ENCODE assay signal across 16 cellular contexts in genomic region chr16:75272097-75272548, GRCh38. TPM values are rescaled to one million over a fixed set of nuclear protein-coding genes. Genes with fewer than 3 reads are reported as not detected.
DNase-seq lines count a peak whose midpoint lies in the region; ATAC-seq, FAIRE-seq and TF ChIP-seq lines count a peak whose summit lies in the region.
"Had no signal": no experiment of that assay in that cellular context is flagged by ENCODE, and none has a peak within 500 bp of the region (broad histone marks: within the 10 kb centered on the region; RNA-seq: fewer than 3 reads in every experiment).

No MANE protein-coding gene starts in this region.

- H3K4me3 Mint-ChIP-seq in activated CD4-positive, alpha-beta T cell treated with anti-CD3 and anti-CD28 coated beads, Interleukin-2, amount 10 ng/mL, durations not matched to agents 7 days and 5 days: no peak overlapping the region
- H3K4me3 Mint-ChIP-seq: activated CD8-positive, alpha-beta memory T cell treated with anti-CD3 and anti-CD28 coated beads, Interleukin-2, amount 10 ng/mL, durations not matched to agents 7 days and 5 days; activated naive CD8-positive, alpha-beta T cell treated with anti-CD3 and anti-CD28 coated beads, Interleukin-2, amount 10 ng/mL, durations not matched to agents 7 days and 5 days; naive thymus-derived CD4-positive, alpha-beta T cell had no signal

- no peaks in the 10 kb centered on the region for H3K9me1 ChIP-seq in endothelial cell of umbilical vein (replicated peaks; ENCODE audit: control insufficient read depth, extremely low read depth, insufficient read depth, low read length)

- POLR2A ChIA-PET in endothelial cell of umbilical vein (lab: Charles Lee): no interaction called here
- POLR2A ChIA-PET in activated CD4-positive, alpha-beta T cell treated with anti-CD3 and anti-CD28 coated beads, Interleukin-2, amount 10 ng/mL, durations not matched to agents 7 days and 5 days (lab: Charles Lee): no interaction called here

- peaks cover 38% of the 10 kb centered on the region for H3K27me3 Mint-ChIP-seq in activated CD4-positive, alpha-beta T cell treated with anti-CD3 and anti-CD28 coated beads, Interleukin-2, amount 10 ng/mL, durations not matched to agents 7 days and 5 days

- peak overlapping the region; percentile 65 for H2AFZ ChIP-seq in endothelial cell of umbilical vein (ENCODE audit: low read depth, low read length)
- H2AFZ ChIP-seq: PC-9 had no signal

- intact Hi-C loops in left ventricle myocardium inferior (cut with micrococcal nuclease) (no loop called here), right cardiac atrium (cut with DNase I) (no loop called here), endothelial cell of umbilical vein (cut with micrococcal nuclease) (loop anchor here (2.0 kb wide), 1 partner anchor 17 kb away; no protein-coding TSS in a partner anchor)

- DNase-seq in left ventricle myocardium inferior (no peak), right cardiac atrium (no peak), NOMO-1 (lab: John Stamatoyannopoulos, UW; ENCODE audit: unreplicated experiment in 2 of 2) (peak; percentile 10 to 44), endothelial cell of umbilical vein (ENCODE audit: low read depth, low spot score) (no peak), kidney glomerular epithelial cell (lab: John Stamatoyannopoulos, UW) (no peak), NCI-H146 (lab: John Stamatoyannopoulos, UW) (no peak), NK-92 (lab: John Stamatoyannopoulos, UW; ENCODE audit: unreplicated experiment) (no peak)
- DNase-seq in activated CD4-positive, alpha-beta T cell treated with anti-CD3 and anti-CD28 coated beads, Interleukin-2, amount 10 ng/mL, durations not matched to agents 7 days and 5 days: no peak
- DNase-seq: activated CD8-positive, alpha-beta memory T cell treated with anti-CD3 and anti-CD28 coated beads, Interleukin-2, amount 10 ng/mL, durations not matched to agents 7 days and 5 days; activated naive CD8-positive, alpha-beta T cell treated with anti-CD3 and anti-CD28 coated beads, Interleukin-2, amount 10 ng/mL, durations not matched to agents 7 days and 5 days; naive thymus-derived CD4-positive, alpha-beta T cell; T-helper 2 cell had no signal

- no peak for TF ChIP-seq POLR2A in endothelial cell of umbilical vein (IDR thresholded peaks at IDR 0.05; ENCODE audit: low read depth, low read length)

- no peak overlapping the region for H3K4me2 ChIP-seq in endothelial cell of umbilical vein (ENCODE audit: insufficient read depth, low read length)
- H3K4me2 ChIP-seq: PC-9 had no signal

- H3K27me3 ChIP-seq in left ventricle myocardium inferior (ENCODE audit: low read depth) (no peaks in the 10 kb centered on the region), right cardiac atrium (ENCODE audit: control insufficient read depth, insufficient read depth) (no peaks in the 10 kb centered on the region), endothelial cell of umbilical vein (ENCODE audit: control insufficient read depth in 2 of 2, insufficient read depth in 2 of 2, low read length in 2 of 2) (no peaks in the 10 kb centered on the region)

- no peaks in the 10 kb centered on the region for H3K36me3 Mint-ChIP-seq in activated CD4-positive, alpha-beta T cell treated with anti-CD3 and anti-CD28 coated beads, Interleukin-2, amount 10 ng/mL, durations not matched to agents 7 days and 5 days (ENCODE audit: low read depth)
- H3K36me3 Mint-ChIP-seq: activated CD8-positive, alpha-beta memory T cell treated with anti-CD3 and anti-CD28 coated beads, Interleukin-2, amount 10 ng/mL, durations not matched to agents 7 days and 5 days; activated naive CD8-positive, alpha-beta T cell treated with anti-CD3 and anti-CD28 coated beads, Interleukin-2, amount 10 ng/mL, durations not matched to agents 7 days and 5 days; naive thymus-derived CD4-positive, alpha-beta T cell had no signal

- peak overlapping the region; percentile 6 for H3K27ac ChIP-seq in left ventricle myocardium inferior (replicated peaks)
- no peak overlapping the region for H3K27ac ChIP-seq in right cardiac atrium (ENCODE audit: low read length)
- no peak overlapping the region for H3K27ac ChIP-seq in endothelial cell of umbilical vein (ENCODE audit: insufficient read depth, low read depth, low read length)
- H3K27ac ChIP-seq: PC-9, thoracic aorta had no signal

- BruUV-seq in endothelial cell of umbilical vein (replicated peaks; lab: Mats Ljungman, UMichigan): no TSS peak

- no peak for ATAC-seq in right cardiac atrium
- ATAC-seq: activated CD8-positive, alpha-beta memory T cell treated with anti-CD3 and anti-CD28 coated beads, Interleukin-2, amount 10 ng/mL, durations not matched to agents 7 days and 5 days; naive thymus-derived CD4-positive, alpha-beta T cell had no signal

- no peaks in the 10 kb centered on the region for H3K79me2 ChIP-seq in endothelial cell of umbilical vein (ENCODE audit: control insufficient read depth, insufficient read depth, low read length)

- dilution Hi-C loops in endothelial cell of umbilical vein (cut with MboI; ENCODE audit: extremely low pct_ligation_motif_present, low sequenced_read_pairs): no loop called here

- no peaks in the 10 kb centered on the region for H4K20me1 ChIP-seq in endothelial cell of umbilical vein (replicated peaks; ENCODE audit: control insufficient read depth, extremely low read depth, insufficient read depth, low read length)

- no peak overlapping the region for H3K27ac Mint-ChIP-seq in activated CD4-positive, alpha-beta T cell treated with anti-CD3 and anti-CD28 coated beads, Interleukin-2, amount 10 ng/mL, durations not matched to agents 7 days and 5 days
- H3K27ac Mint-ChIP-seq: activated CD8-positive, alpha-beta memory T cell treated with anti-CD3 and anti-CD28 coated beads, Interleukin-2, amount 10 ng/mL, durations not matched to agents 7 days and 5 days; activated naive CD8-positive, alpha-beta T cell treated with anti-CD3 and anti-CD28 coated beads, Interleukin-2, amount 10 ng/mL, durations not matched to agents 7 days and 5 days; naive thymus-derived CD4-positive, alpha-beta T cell had no signal

- no peak overlapping the region for H3K9ac ChIP-seq in endothelial cell of umbilical vein (replicated peaks; ENCODE audit: extremely low read depth, insufficient read depth, low read length)

- TF ChIP-seq CTCF in left ventricle myocardium inferior (IDR thresholded peaks at IDR 0.05; ENCODE audit: borderline replicate concordance) (no peak), endothelial cell of umbilical vein (IDR thresholded peaks at IDR 0.05; ENCODE audit: extremely low read depth in 1 of 2, insufficient read depth in 1 of 2, low read depth in 1 of 2, low read length in 2 of 2) (no peak)

- no peaks in the 10 kb centered on the region for H3K9me3 Mint-ChIP-seq in activated CD4-positive, alpha-beta T cell treated with anti-CD3 and anti-CD28 coated beads, Interleukin-2, amount 10 ng/mL, durations not matched to agents 7 days and 5 days
- H3K9me3 Mint-ChIP-seq: activated naive CD8-positive, alpha-beta T cell treated with anti-CD3 and anti-CD28 coated beads, Interleukin-2, amount 10 ng/mL, durations not matched to agents 7 days and 5 days; naive thymus-derived CD4-positive, alpha-beta T cell had no signal

- no peaks in the 10 kb centered on the region for H3K4me1 Mint-ChIP-seq in activated CD4-positive, alpha-beta T cell treated with anti-CD3 and anti-CD28 coated beads, Interleukin-2, amount 10 ng/mL, durations not matched to agents 7 days and 5 days
- H3K4me1 Mint-ChIP-seq: activated CD8-positive, alpha-beta memory T cell treated with anti-CD3 and anti-CD28 coated beads, Interleukin-2, amount 10 ng/mL, durations not matched to agents 7 days and 5 days had no signal

- no peak overlapping the region for H3K4me3 ChIP-seq in left ventricle myocardium inferior
- no peak overlapping the region for H3K4me3 ChIP-seq in right cardiac atrium (ENCODE audit: low read length)
- H3K4me3 ChIP-seq in endothelial cell of umbilical vein (replicated peaks in 1 of 3; ENCODE audit: insufficient read depth in 1 of 3, low read depth in 1 of 3, low read length in 3 of 3): no peak overlapping the region
- H3K4me3 ChIP-seq: PC-9, thoracic aorta had no signal

- no peak for FAIRE-seq in endothelial cell of umbilical vein (lab: Jason Lieb, UNC)
- FAIRE-seq: colon had no signal

- WGBS in right cardiac atrium: 30% methylated on average over 12 of the region's 12 CpGs

- H3K9me3 ChIP-seq in left ventricle myocardium inferior (replicated peaks) (no peaks in the 10 kb centered on the region), right cardiac atrium (ENCODE audit: control insufficient read depth, low read length) (no peaks in the 10 kb centered on the region), endothelial cell of umbilical vein (replicated peaks; ENCODE audit: control insufficient read depth, insufficient read depth, low read length) (no peaks in the 10 kb centered on the region)
- H3K9me3 ChIP-seq: thoracic aorta had no signal

- H3K36me3 ChIP-seq in left ventricle myocardium inferior (no peaks in the 10 kb centered on the region), endothelial cell of umbilical vein (ENCODE audit: control insufficient read depth in 2 of 2, extremely low read depth in 1 of 2, insufficient read depth in 2 of 2, low read length in 2 of 2) (no peaks in the 10 kb centered on the region)
- H3K36me3 ChIP-seq: thoracic aorta had no signal

- CTCF ChIA-PET in endothelial cell of umbilical vein (lab: Charles Lee): interaction anchor here (1.3 kb wide), 1 partner anchor 11 kb away, joined by 6 read pairs; no protein-coding TSS in a partner anchor
- CTCF ChIA-PET in activated CD4-positive, alpha-beta T cell treated with anti-CD3 and anti-CD28 coated beads, Interleukin-2, amount 10 ng/mL, durations not matched to agents 7 days and 5 days (lab: Charles Lee): no interaction called here

- H3K4me1 ChIP-seq in left ventricle myocardium inferior: peaks cover 26% of the 10 kb centered on the region
- H3K4me1 ChIP-seq in right cardiac atrium (ENCODE audit: control insufficient read depth, insufficient read depth, low read length): no peaks in the 10 kb centered on the region
- H3K4me1 ChIP-seq in endothelial cell of umbilical vein (ENCODE audit: control insufficient read depth, extremely low read depth, insufficient read depth, low read length): peaks cover 22% of the 10 kb centered on the region

RNA-seq across cellular contexts. Expression of gene BCAR1, which starts 20.7 kb away (rescaled TPM):
- total RNA-seq in left ventricle myocardium inferior (82.8 TPM), right cardiac atrium (10 to 100 TPM; 58.1 to 68.8 (median 68.0) TPM), endothelial cell of umbilical vein (237 and 267 TPM in 2 replicates)
- polyA plus RNA-seq in right cardiac atrium (53.1 TPM), endothelial cell of umbilical vein (171 and 198 TPM in 2 replicates)
- 110 and 135 TPM in 2 replicates for polyA plus RNA-seq in endothelial cell of umbilical vein (2011; cell fraction: cytosol; rRNA removed)
- 257 and 307 TPM in 2 replicates for polyA plus RNA-seq in endothelial cell of umbilical vein (2011; cell fraction: nucleus; rRNA removed)
- 194 and 202 TPM in 2 replicates for polyA plus RNA-seq in endothelial cell of umbilical vein (2012)
- 91.9 and 139 TPM in 2 replicates for polyA minus RNA-seq in endothelial cell of umbilical vein
- polyA minus RNA-seq in endothelial cell of umbilical vein (2011; cell fraction: cytosol; rRNA and poly(A)+ RNA removed): 24.9 TPM
- 131 and 267 TPM in 2 replicates for polyA minus RNA-seq in endothelial cell of umbilical vein (2011; cell fraction: nucleus; rRNA and poly(A)+ RNA removed)
- under 1 TPM in 1 of 2 experiments, not detected in 1; 0.04 TPM for total RNA-seq in activated CD4-positive, alpha-beta T cell treated with anti-CD3 and anti-CD28 coated beads, Interleukin-2, amount 10 ng/mL, durations not matched to agents 7 days and 5 days
- total RNA-seq: activated naive CD8-positive, alpha-beta T cell treated with anti-CD3 and anti-CD28 coated beads, Interleukin-2, amount 10 ng/mL, durations not matched to agents 7 days and 5 days; naive thymus-derived CD4-positive, alpha-beta T cell had no signal
- polyA plus RNA-seq: naive thymus-derived CD4-positive, alpha-beta T cell had no signal

RNA-seq across cellular contexts. Expression of gene CTRB1, which starts 53.3 kb away (rescaled TPM):
- total RNA-seq in left ventricle myocardium inferior: not detected
- total RNA-seq in right cardiac atrium: under 1 TPM in 1 of 4 donors, not detected in 3; 0.62 TPM
- polyA plus RNA-seq in right cardiac atrium: 0.27 TPM
- total RNA-seq in endothelial cell of umbilical vein: not detected in 2 replicates
- not detected in 2 replicates for polyA plus RNA-seq in endothelial cell of umbilical vein
- polyA plus RNA-seq in endothelial cell of umbilical vein (2011; cell fraction: cytosol; rRNA removed): not detected in 2 replicates
- not detected in 2 replicates for polyA plus RNA-seq in endothelial cell of umbilical vein (2011; cell fraction: nucleus; rRNA removed)
- polyA plus RNA-seq in endothelial cell of umbilical vein (2012): 0.41 TPM in 1 of 2 replicates, not detected in the other
- polyA minus RNA-seq in endothelial cell of umbilical vein: not detected in 2 replicates
- not detected for polyA minus RNA-seq in endothelial cell of umbilical vein (2011; cell fraction: cytosol; rRNA and poly(A)+ RNA removed)
- polyA minus RNA-seq in endothelial cell of umbilical vein (2011; cell fraction: nucleus; rRNA and poly(A)+ RNA removed): not detected in 2 replicates
- total RNA-seq in activated CD4-positive, alpha-beta T cell treated with anti-CD3 and anti-CD28 coated beads, Interleukin-2, amount 10 ng/mL, durations not matched to agents 7 days and 5 days: not detected
- total RNA-seq: A172; activated CD8-positive, alpha-beta memory T cell treated with anti-CD3 and anti-CD28 coated beads, Interleukin-2, amount 10 ng/mL, durations not matched to agents 7 days and 5 days; activated naive CD8-positive, alpha-beta T cell treated with anti-CD3 and anti-CD28 coated beads, Interleukin-2, amount 10 ng/mL, durations not matched to agents 7 days and 5 days; naive thymus-derived CD4-positive, alpha-beta T cell; PC-9 had no signal
- polyA plus RNA-seq: naive thymus-derived CD4-positive, alpha-beta T cell had no signal

Comparison
In these comparisons a context has a peak if more than half of its experiments do, and no peak if none do; other contexts are left out.
1. DNase-seq: peak in NOMO-1 (2 of 2); none in left ventricle myocardium inferior (single experiment), right cardiac atrium (0 of 3), endothelial cell of umbilical vein (single experiment), kidney glomerular epithelial cell (single experiment), NCI-H146 (single experiment), NK-92 (single experiment) and activated CD4-positive, alpha-beta T cell treated with anti-CD3 and anti-CD28 coated beads, Interleukin-2, amount 10 ng/mL, durations not matched to agents 7 days and 5 days (single experiment).
2. RNA of gene BCAR1, which starts 20.7 kb away (total RNA-seq): 237 to 267 TPM in endothelial cell of umbilical vein, 82.8 TPM in left ventricle myocardium inferior (single experiment) and 58.1 to 68.8 TPM in right cardiac atrium; 0.04 TPM in activated CD4-positive, alpha-beta T cell treated with anti-CD3 and anti-CD28 coated beads, Interleukin-2, amount 10 ng/mL, durations not matched to agents 7 days and 5 days; every median in the first group is over 10 times any median in the second.